ENCODE assay signal across 10 cellular contexts in the genomic region with DNA sequence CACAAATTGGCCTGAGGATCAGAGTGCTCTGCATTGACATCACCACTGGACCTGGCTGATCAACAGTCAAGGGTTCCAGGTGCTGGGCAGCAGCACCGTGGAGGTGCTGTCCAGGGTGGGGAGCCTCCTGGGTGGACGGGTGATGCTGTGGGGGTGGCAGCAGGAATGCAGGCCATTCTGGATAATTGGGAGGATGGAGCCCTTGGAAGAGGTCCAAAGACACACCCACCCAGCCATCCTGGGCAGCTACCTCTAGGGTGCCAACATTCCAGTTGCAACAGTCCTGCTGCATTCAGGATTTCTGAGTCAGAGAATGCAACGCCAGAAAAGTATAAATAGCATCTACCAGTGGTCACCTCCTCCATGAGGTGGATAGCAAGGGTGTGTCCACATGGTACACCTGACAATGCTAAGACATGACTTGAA. TPM values are rescaled to one million over a fixed set of nuclear protein-coding genes. Genes with fewer than 3 reads are reported as not detected.
DNase-seq lines count a peak whose midpoint lies in the region; ATAC-seq and TF ChIP-seq lines count a peak whose summit lies in the region.
"Had no signal": no experiment of that assay in that cellular context is flagged by ENCODE, and none has a peak within 500 bp of the region (broad histone marks: within the 10 kb centered on the region; RNA-seq: fewer than 3 reads in every experiment).

No MANE protein-coding gene starts in this region.

- POLR2A ChIA-PET in activated CD4-positive, alpha-beta T cell treated with anti-CD3 and anti-CD28 coated beads, Interleukin-2, amount 10 ng/mL, durations not matched to agents 7 days and 5 days (lab: Charles Lee) = interaction anchor here (0.6 to 0.9 kb wide), 3 partner anchors 11 to 14 kb away, joined by 3 read pairs; no protein-coding TSS in a partner anchor

- no peak for TF ChIP-seq CTCF in thoracic aorta (IDR thresholded peaks at IDR 0.05)
- TF ChIP-seq CTCF in smooth muscle cell (IDR thresholded peaks at IDR 0.05; ENCODE audit: borderline replicate concordance, insufficient read depth, poor library complexity, severe bottlenecking) = no peak

- H3K27ac ChIP-seq in thoracic aorta (peak overlapping the region in 1 of 2 donors; percentile 7), smooth muscle cell (ENCODE audit: low read depth) (no peak overlapping the region)

- H3K27me3 Mint-ChIP-seq in activated CD4-positive, alpha-beta T cell treated with anti-CD3 and anti-CD28 coated beads, Interleukin-2, amount 10 ng/mL, durations not matched to agents 7 days and 5 days = no peaks in the 10 kb centered on the region

- no peaks in the 10 kb centered on the region for H3F3A ChIP-seq in smooth muscle cell (ENCODE audit: low read depth)

- peak overlapping the region; percentile 98 for H3K4me3 Mint-ChIP-seq in activated CD4-positive, alpha-beta T cell treated with anti-CD3 and anti-CD28 coated beads, Interleukin-2, amount 10 ng/mL, durations not matched to agents 7 days and 5 days
- H3K4me3 Mint-ChIP-seq: brain had no signal

- no peak for ATAC-seq in thoracic aorta (ENCODE audit: insufficient number of reproducible peaks, low FRiP score, low read depth)

- H3K27ac Mint-ChIP-seq in activated CD4-positive, alpha-beta T cell treated with anti-CD3 and anti-CD28 coated beads, Interleukin-2, amount 10 ng/mL, durations not matched to agents 7 days and 5 days = peak overlapping the region; percentile 97
- H3K27ac Mint-ChIP-seq: brain had no signal

- CTCF ChIA-PET in activated CD4-positive, alpha-beta T cell treated with anti-CD3 and anti-CD28 coated beads, Interleukin-2, amount 10 ng/mL, durations not matched to agents 7 days and 5 days (lab: Charles Lee) = interaction anchor here (0.9 to 2.2 kb wide), 5 partner anchors 12 to 39 kb away, joined by 3 to 9 read pairs (median 4); partner anchors contain the start of gene STARD5

- H3K36me3 Mint-ChIP-seq in activated CD4-positive, alpha-beta T cell treated with anti-CD3 and anti-CD28 coated beads, Interleukin-2, amount 10 ng/mL, durations not matched to agents 7 days and 5 days (ENCODE audit: low read depth) = peaks cover 66% of the 10 kb centered on the region
- H3K36me3 Mint-ChIP-seq: brain had no signal

- no peak overlapping the region for H3K4me2 ChIP-seq in smooth muscle cell

- no peak for DNase-seq in activated CD4-positive, alpha-beta T cell treated with anti-CD3 and anti-CD28 coated beads, Interleukin-2, amount 10 ng/mL, durations not matched to agents 7 days and 5 days
- DNase-seq in activated CD4-positive, alpha-beta T cell treated with anti-CD3 and anti-CD28 coated beads for 48 hours = no peak
- DNase-seq in SW480 (ENCODE audit: low spot score) (peak; percentile 38), glomerular visceral epithelial cell (ENCODE audit: extremely low spot score) (peak; percentile 48), thoracic aorta (ENCODE audit: low spot score) (no peak), islet precursor cell (no peak), smooth muscle cell (lab: John Stamatoyannopoulos, UW; ENCODE audit: unreplicated experiment) (no peak), hepatic stellate cell (ENCODE audit: low spot score) (no peak)

- H3K9me3 Mint-ChIP-seq in activated CD4-positive, alpha-beta T cell treated with anti-CD3 and anti-CD28 coated beads, Interleukin-2, amount 10 ng/mL, durations not matched to agents 7 days and 5 days = no peaks in the 10 kb centered on the region
- H3K9me3 Mint-ChIP-seq: brain had no signal

- no peaks in the 10 kb centered on the region for H3K36me3 ChIP-seq in thoracic aorta
- H3K36me3 ChIP-seq in smooth muscle cell (ENCODE audit: low read depth) = no peaks in the 10 kb centered on the region

- no peak overlapping the region for H2AFZ ChIP-seq in smooth muscle cell (ENCODE audit: low read depth)
- H2AFZ ChIP-seq: parathyroid adenoma had no signal

- H3K4me3 ChIP-seq in thoracic aorta (peak overlapping the region; percentile 56), smooth muscle cell (no peak overlapping the region)

- H3K27me3 ChIP-seq in thoracic aorta (replicated peaks; ENCODE audit: insufficient read depth) (no peaks in the 10 kb centered on the region), smooth muscle cell (ENCODE audit: low read depth) (no peaks in the 10 kb centered on the region)

- no peaks in the 10 kb centered on the region for H3K79me2 ChIP-seq in smooth muscle cell (ENCODE audit: low read depth)
- H3K79me2 ChIP-seq: parathyroid adenoma had no signal

- WGBS in smooth muscle cell (ENCODE audit: low lambda C conversion rate) = 83% methylated on average over 3 of the region's 3 CpGs

- no peaks in the 10 kb centered on the region for H4K20me1 ChIP-seq in smooth muscle cell (ENCODE audit: low read depth)

- H3K4me1 ChIP-seq in thoracic aorta (ENCODE audit: control insufficient read depth in 1 of 2, low read depth in 2 of 2) = peaks cover 3 to 15% of the 10 kb centered on the region in 2 donors
- H3K4me1 ChIP-seq in smooth muscle cell (ENCODE audit: low read depth) = no peaks in the 10 kb centered on the region
- H3K4me1 ChIP-seq: parathyroid adenoma had no signal

- H3K9ac ChIP-seq in smooth muscle cell (ENCODE audit: low read depth) = no peak overlapping the region
- H3K9ac ChIP-seq: parathyroid adenoma had no signal

- no peaks in the 10 kb centered on the region for H3K9me3 ChIP-seq in thoracic aorta
- H3K9me3 ChIP-seq in smooth muscle cell (replicated peaks; ENCODE audit: low read depth) = no peaks in the 10 kb centered on the region

- peaks cover 59% of the 10 kb centered on the region for H3K4me1 Mint-ChIP-seq in activated CD4-positive, alpha-beta T cell treated with anti-CD3 and anti-CD28 coated beads, Interleukin-2, amount 10 ng/mL, durations not matched to agents 7 days and 5 days

RNA-seq across cellular contexts. Expression of gene STARD5, which starts 26.8 kb away (rescaled TPM):
- total RNA-seq in activated CD4-positive, alpha-beta T cell treated with anti-CD3 and anti-CD28 coated beads, Interleukin-2, amount 10 ng/mL, durations not matched to agents 7 days and 5 days = 1 to 10 TPM; 5.4 to 5.7 TPM
- total RNA-seq in thoracic aorta (10 to 100 TPM in 1 of 2 donors, 1 to 10 TPM in 1; 7.3 to 14.9 TPM), smooth muscle cell (3.3 and 6.2 TPM in 2 replicates)
- polyA plus RNA-seq in smooth muscle cell = 1.6 and 2.1 TPM in 2 replicates

Comparison
In these comparisons a context has a peak if more than half of its experiments do, and no peak if none do; other contexts are left out.
1. DNase-seq: peak in SW480 (single experiment) and glomerular visceral epithelial cell (single experiment); none in activated CD4-positive, alpha-beta T cell treated with anti-CD3 and anti-CD28 coated beads, Interleukin-2, amount 10 ng/mL, durations not matched to agents 7 days and 5 days (single experiment), activated CD4-positive, alpha-beta T cell treated with anti-CD3 and anti-CD28 coated beads for 48 hours (single experiment), thoracic aorta (single experiment), islet precursor cell (single experiment), smooth muscle cell (single experiment) and hepatic stellate cell (single experiment).